18 cellular contexts compared by ENCODE assay signal in genomic region chrX:27599928-27600327, GRCh38. TPM values are rescaled to one million over a fixed set of nuclear protein-coding genes. Genes with fewer than 3 reads are reported as not detected.
DNase-seq lines count a peak whose midpoint lies in the region; ATAC-seq and TF ChIP-seq lines count a peak whose summit lies in the region.
"Had no signal": no experiment of that assay in that cellular context is flagged by ENCODE, and none has a peak within 500 bp of the region (broad histone marks: within the 10 kb centered on the region; RNA-seq: fewer than 3 reads in every experiment).

No MANE protein-coding gene starts in this region.

- H2BK20ac ChIP-seq in IMR-90 (ENCODE audit: low read depth, low read length), result no peak overlapping the region

- intact Hi-C loops in IMR-90 (cut with micrococcal nuclease), result no loop called here
- intact Hi-C loops in CD8-positive, alpha-beta T cell (cut with DNase I, micrococcal nuclease), result no loop called here

- no peak for TF ChIP-seq EP300 in upper lobe of left lung (IDR thresholded peaks at IDR 0.05)

- H3K4me1 Mint-ChIP-seq in CD8-positive, alpha-beta T cell (ENCODE audit: low read depth), result no peaks in the 10 kb centered on the region
- H3K4me1 Mint-ChIP-seq: activated B cell treated with CpG ODN at 0.5 μM for 24 hours had no signal

- H3K27me3 Mint-ChIP-seq in CD8-positive, alpha-beta T cell (ENCODE audit: low read depth), result no peaks in the 10 kb centered on the region
- H3K27me3 Mint-ChIP-seq: activated B cell treated with CpG ODN at 0.5 μM for 24 hours; activated naive CD8-positive, alpha-beta T cell; IgD-negative memory B cell; progenitor cell of endocrine pancreas had no signal

- H3K14ac ChIP-seq in IMR-90 (replicated peaks; ENCODE audit: low read depth, low read length), result no peak overlapping the region

- no peaks in the 10 kb centered on the region for H3K36me3 Mint-ChIP-seq in CD8-positive, alpha-beta T cell
- H3K36me3 Mint-ChIP-seq: activated naive CD8-positive, alpha-beta T cell; IgD-negative memory B cell had no signal

- POLR2A ChIA-PET in IMR-90 (lab: Charles Lee; ENCODE audit: unreplicated experiment), result no interaction called here
- POLR2A ChIA-PET in CD8-positive, alpha-beta T cell (lab: Charles Lee), result no interaction called here

- no peak overlapping the region for H3K18ac ChIP-seq in IMR-90 (ENCODE audit: low read depth, low read length)

- TF ChIP-seq RAD21 in IMR-90 (IDR thresholded peaks at IDR 0.05; ENCODE audit: low read length), result no peak

- DNase-seq in IMR-90 (peak; percentile 33), amniotic epithelial cell (ENCODE audit: low read depth) (peak; percentile 58), foreskin keratinocyte (peak; percentile 17 to 38), upper lobe of left lung (no peak)
- DNase-seq in CD8-positive, alpha-beta T cell, result no peak
- DNase-seq: activated B cell treated with CpG ODN at 0.5 μM for 24 hours, foreskin melanocyte, NCI-H187, transverse colon had no signal

- peak; percentile 23; the same call in 1 of the 2 replicates for TF ChIP-seq CTCF in 22Rv1 (IDR thresholded peaks at IDR 0.05)
- 0 out of 2 replicates have a peak, but pooled peaks have one; percentile 17 for TF ChIP-seq CTCF in IMR-90 (conservative IDR thresholded peaks at IDR 0.05; ENCODE audit: low read depth, low read length)
- TF ChIP-seq CTCF in foreskin keratinocyte (conservative IDR thresholded peaks at IDR 0.05), result peak; percentile 54
- no peak for TF ChIP-seq CTCF in upper lobe of left lung (IDR thresholded peaks at IDR 0.05)
- TF ChIP-seq CTCF in CD8-positive, alpha-beta T cell (IDR thresholded peaks at IDR 0.05), result no peak

- H4K91ac ChIP-seq in IMR-90 (ENCODE audit: insufficient read depth, low read depth, low read length), result no peak overlapping the region

- H3K9me3 Mint-ChIP-seq in CD8-positive, alpha-beta T cell, result no peaks in the 10 kb centered on the region
- H3K9me3 Mint-ChIP-seq: activated B cell treated with CpG ODN at 0.5 μM for 24 hours had no signal

- no peaks in the 10 kb centered on the region for H3K4me1 ChIP-seq in IMR-90 (ENCODE audit: control insufficient read depth, insufficient read depth, low read length)
- peaks cover 5% of the 10 kb centered on the region for H3K4me1 ChIP-seq in foreskin keratinocyte
- no peaks in the 10 kb centered on the region for H3K4me1 ChIP-seq in upper lobe of left lung
- H3K4me1 ChIP-seq in CD8-positive, alpha-beta T cell (ENCODE audit: insufficient read depth, low read length), result no peaks in the 10 kb centered on the region

- H4K8ac ChIP-seq in IMR-90 (ENCODE audit: low read depth in 2 of 2, low read length in 2 of 2), result no peak overlapping the region

- H3K9ac ChIP-seq in IMR-90 (ENCODE audit: low read depth, low read length), result no peak overlapping the region

- 46% methylated on average over 2 of the region's 4 CpGs; no CpG with 5 or more reads in 1 of the 2 experiments for WGBS in IMR-90 (ENCODE audit: extremely low coverage in 2 of 2, insufficient read length in 1 of 2), 2 experiments
- WGBS in upper lobe of left lung, 2 donors, result 50 to 86% methylated on average over 4 of the region's 4 CpGs

- H3K36me3 ChIP-seq in IMR-90 (ENCODE audit: control insufficient read depth, insufficient read depth, low read length), result no peaks in the 10 kb centered on the region
- H3K36me3 ChIP-seq in upper lobe of left lung, result no peaks in the 10 kb centered on the region
- no peaks in the 10 kb centered on the region for H3K36me3 ChIP-seq in CD8-positive, alpha-beta T cell (ENCODE audit: insufficient read depth, low read length)
- H3K36me3 ChIP-seq: transverse colon had no signal

- H2BK5ac ChIP-seq in IMR-90 (ENCODE audit: low read depth, low read length, poor library complexity, severe bottlenecking), result no peak overlapping the region

- no peak overlapping the region for H3K4me2 ChIP-seq in IMR-90 (ENCODE audit: low read depth, low read length)

- no peaks in the 10 kb centered on the region for H3K79me1 ChIP-seq in IMR-90 (ENCODE audit: low read depth in 1 of 2, low read length in 2 of 2)

- no peak overlapping the region for H2AK5ac ChIP-seq in IMR-90 (ENCODE audit: low read depth, low read length)

- no peaks in the 10 kb centered on the region for H3K9me1 ChIP-seq in IMR-90 (ENCODE audit: insufficient read depth, low read length)

- no peak overlapping the region for H3K23ac ChIP-seq in IMR-90 (ENCODE audit: low read depth, low read length)

- no peak overlapping the region for H2AK9ac ChIP-seq in IMR-90 (replicated peaks; ENCODE audit: low read depth, low read length, poor library complexity)

- H3K4me3 ChIP-seq in IMR-90 (ENCODE audit: insufficient read depth, low read depth, low read length) (no peak overlapping the region), upper lobe of left lung (no peak overlapping the region)
- no peak overlapping the region for H3K4me3 ChIP-seq in CD8-positive, alpha-beta T cell (ENCODE audit: low read depth, low read length)
- H3K4me3 ChIP-seq: coronary artery, SK-N-MC, transverse colon had no signal

- no peak overlapping the region for H3K4ac ChIP-seq in IMR-90 (ENCODE audit: low read depth, low read length)

- no peak overlapping the region for H3K27ac ChIP-seq in 22Rv1
- H3K27ac ChIP-seq in IMR-90 (ENCODE audit: insufficient read depth, low read length), result no peak overlapping the region
- no peak overlapping the region for H3K27ac ChIP-seq in foreskin keratinocyte
- no peak overlapping the region for H3K27ac ChIP-seq in upper lobe of left lung
- H3K27ac ChIP-seq in CD8-positive, alpha-beta T cell (ENCODE audit: low read depth, low read length), result no peak overlapping the region
- H3K27ac ChIP-seq: coronary artery, SK-N-MC, transverse colon had no signal

- no peak overlapping the region for H2BK120ac ChIP-seq in IMR-90 (ENCODE audit: low read depth, low read length)

- in situ Hi-C loops in IMR-90 (cut with MboI; ENCODE audit: low sequenced_read_pairs), result no loop called here

- dilution Hi-C loops in IMR-90 (cut with HindIII; ENCODE audit: low sequenced_read_pairs, unreplicated experiment), result no loop called here

- BruUV-seq in IMR-90 (replicated peaks; lab: Mats Ljungman, UMichigan), result no TSS peak

- no peak overlapping the region for H2AFZ ChIP-seq in IMR-90 (replicated peaks; ENCODE audit: low read length, poor library complexity)

- H3K56ac ChIP-seq in IMR-90 (ENCODE audit: extremely low read depth, insufficient read depth, low read length), result no peak overlapping the region

- TF ChIP-seq POLR2A in IMR-90 (IDR thresholded peaks at IDR 0.05; ENCODE audit: low read depth, low read length) (no peak), upper lobe of left lung (IDR thresholded peaks at IDR 0.05) (no peak)

- CTCF ChIA-PET in IMR-90 (lab: Yijun Ruan, JAX), result no interaction called here
- CTCF ChIA-PET in CD8-positive, alpha-beta T cell (lab: Charles Lee), result no interaction called here

- H3K27me3 ChIP-seq in IMR-90 (ENCODE audit: control insufficient read depth, insufficient read depth, low read length) (no peaks in the 10 kb centered on the region), foreskin keratinocyte (no peaks in the 10 kb centered on the region), upper lobe of left lung (no peaks in the 10 kb centered on the region)
- H3K27me3 ChIP-seq in CD8-positive, alpha-beta T cell (ENCODE audit: insufficient read depth, low read length), result no peaks in the 10 kb centered on the region
- H3K27me3 ChIP-seq: transverse colon had no signal

- no peaks in the 10 kb centered on the region for H3K9me3 ChIP-seq in IMR-90 (ENCODE audit: control insufficient read depth, insufficient read depth, low read length)
- no peaks in the 10 kb centered on the region for H3K9me3 ChIP-seq in upper lobe of left lung
- no peaks in the 10 kb centered on the region for H3K9me3 ChIP-seq in CD8-positive, alpha-beta T cell (ENCODE audit: low read length)
- H3K9me3 ChIP-seq: transverse colon had no signal

- ATAC-seq in IMR-90 (ENCODE audit: low read depth), result no peak; the same call in 1 of the 2 replicates
- peak; percentile 75 for ATAC-seq in foreskin keratinocyte
- ATAC-seq in upper lobe of left lung (ENCODE audit: low FRiP score in 2 of 2), result no peak
- ATAC-seq in HG03442 (IDR thresholded peaks at IDR 0.05; ENCODE audit: unreplicated experiment), result no peak
- ATAC-seq in CD8-positive, alpha-beta T cell, result no peak
- ATAC-seq in GM18517 (IDR thresholded peaks at IDR 0.05; ENCODE audit: unreplicated experiment), result no peak

- no peak overlapping the region for H2BK15ac ChIP-seq in IMR-90 (ENCODE audit: low read depth, low read length)

- no peaks in the 10 kb centered on the region for H4K20me1 ChIP-seq in IMR-90 (ENCODE audit: insufficient read depth, low read length)

- no peak overlapping the region for H4K5ac ChIP-seq in IMR-90 (ENCODE audit: low read depth, low read length)

- H3K27ac Mint-ChIP-seq in CD8-positive, alpha-beta T cell, result no peak overlapping the region
- H3K27ac Mint-ChIP-seq: activated B cell treated with CpG ODN at 0.5 μM for 24 hours; activated naive CD8-positive, alpha-beta T cell; IgD-negative memory B cell; progenitor cell of endocrine pancreas had no signal

- no peak overlapping the region for H3K4me3 Mint-ChIP-seq in CD8-positive, alpha-beta T cell
- H3K4me3 Mint-ChIP-seq: activated B cell treated with CpG ODN at 0.5 μM for 24 hours; activated naive CD8-positive, alpha-beta T cell had no signal

TF ChIP-seq in IMR-90, 13 proteins besides CTCF, POLR2A, EP300 and RAD21 (continues in another document):
- TF ChIP-seq MAZ (IDR thresholded peaks at IDR 0.05; ENCODE audit: borderline replicate concordance, low read depth, low read length) (no peak), RCOR1 (IDR thresholded peaks at IDR 0.05; ENCODE audit: insufficient replicate concordance, low read length) (no peak), NFE2L2 (IDR thresholded peaks at IDR 0.05; ENCODE audit: low read depth, low read length) (no peak), ELK1 (IDR thresholded peaks at IDR 0.05; ENCODE audit: borderline replicate concordance, low read depth, low read length) (no peak), MXI1 (IDR thresholded peaks at IDR 0.05; ENCODE audit: borderline replicate concordance, low read depth, low read length) (no peak), CHD1 (IDR thresholded peaks at IDR 0.05; ENCODE audit: low read depth, low read length) (no peak)

RNA-seq across cellular contexts. Expression of gene DCAF8L2, which starts 9.8 kb away (rescaled TPM):
- total RNA-seq in IMR-90 (2012; rRNA removed) (not detected in 2 replicates), foreskin keratinocyte (not detected in 2 replicates), upper lobe of left lung (not detected)
- polyA plus RNA-seq in IMR-90 (2012; rRNA removed) (not detected in 2 replicates), foreskin keratinocyte (not detected in 2 replicates)
- polyA plus RNA-seq in IMR-90 (2012; cell fraction: cytosol; rRNA removed), result not detected in 2 replicates
- not detected in 2 replicates for polyA plus RNA-seq in IMR-90 (2012; cell fraction: nucleus; rRNA removed; ENCODE audit: low replicate concordance)
- not detected for total RNA-seq in CD8-positive, alpha-beta T cell
- total RNA-seq: activated B cell treated with CpG ODN at 0.5 μM for 24 hours, transverse colon had no signal
- polyA plus RNA-seq: AG04450, IgD-negative memory B cell had no signal

Comparison
In these comparisons a context has a peak if more than half of its experiments do, and no peak if none do; other contexts are left out.
1. CTCF ChIP-seq: peak in 22Rv1 (single experiment), IMR-90 (single experiment) and foreskin keratinocyte (single experiment); none in upper lobe of left lung (0 of 6) and CD8-positive, alpha-beta T cell (single experiment).
2. DNase-seq: peak in IMR-90 (single experiment), amniotic epithelial cell (single experiment) and foreskin keratinocyte (2 of 2); none in upper lobe of left lung (0 of 2) and CD8-positive, alpha-beta T cell (0 of 7).